1 cellular context compared by ENCODE assay signal in the genomic region with DNA sequence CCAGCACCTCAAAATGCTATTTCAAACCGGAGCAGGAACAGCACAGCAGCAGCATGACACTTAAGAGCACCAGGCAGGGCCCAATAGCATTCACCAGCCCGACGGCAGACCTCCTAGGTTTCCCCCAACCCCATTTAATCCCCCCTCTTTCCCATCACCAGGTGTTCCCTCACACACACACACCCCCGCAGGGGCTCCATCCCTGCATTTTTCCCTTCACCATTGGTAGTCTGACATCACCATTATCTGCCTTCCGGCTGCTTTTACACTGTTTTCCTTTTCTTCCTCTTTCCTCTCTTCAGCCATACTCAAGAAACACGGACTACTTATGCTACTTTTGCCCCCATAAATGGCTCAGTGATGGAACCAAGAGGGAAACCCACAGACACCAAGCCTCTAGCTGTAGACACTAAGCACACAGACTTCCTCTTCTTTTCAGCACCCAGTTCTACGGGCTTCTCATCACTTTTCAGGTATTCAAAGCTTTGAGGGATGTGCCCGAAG.
TF ChIP-seq lines count a peak whose summit lies in the region.

No MANE protein-coding gene starts in this region.

TF ChIP-seq in HEK293, 187 proteins besides CTCF, POLR2A, EP300 and RAD21 (continued from another document):
- TF ChIP-seq, protein P1, sequence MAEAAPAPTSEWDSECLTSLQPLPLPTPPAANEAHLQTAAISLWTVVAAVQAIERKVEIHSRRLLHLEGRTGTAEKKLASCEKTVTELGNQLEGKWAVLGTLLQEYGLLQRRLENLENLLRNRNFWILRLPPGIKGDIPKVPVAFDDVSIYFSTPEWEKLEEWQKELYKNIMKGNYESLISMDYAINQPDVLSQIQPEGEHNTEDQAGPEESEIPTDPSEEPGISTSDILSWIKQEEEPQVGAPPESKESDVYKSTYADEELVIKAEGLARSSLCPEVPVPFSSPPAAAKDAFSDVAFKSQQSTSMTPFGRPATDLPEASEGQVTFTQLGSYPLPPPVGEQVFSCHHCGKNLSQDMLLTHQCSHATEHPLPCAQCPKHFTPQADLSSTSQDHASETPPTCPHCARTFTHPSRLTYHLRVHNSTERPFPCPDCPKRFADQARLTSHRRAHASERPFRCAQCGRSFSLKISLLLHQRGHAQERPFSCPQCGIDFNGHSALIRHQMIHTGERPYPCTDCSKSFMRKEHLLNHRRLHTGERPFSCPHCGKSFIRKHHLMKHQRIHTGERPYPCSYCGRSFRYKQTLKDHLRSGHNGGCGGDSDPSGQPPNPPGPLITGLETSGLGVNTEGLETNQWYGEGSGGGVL (tag by site-specific recombination; IDR thresholded peaks at IDR 0.05): peak; percentile 93
- TF ChIP-seq ZBTB20 (tag by site-specific recombination; IDR thresholded peaks at IDR 0.05) (peak; percentile 26; the same call in 1 of the 2 replicates), ZNF10 (tag by site-specific recombination; IDR thresholded peaks at IDR 0.05) (peak; percentile 75; the same call in 1 of the 2 replicates), ZNF2 (tag by site-specific recombination; IDR thresholded peaks at IDR 0.05) (no peak), ZNF558 (tag by site-specific recombination; IDR thresholded peaks at IDR 0.05) (no peak), ZNF629 (tag by site-specific recombination; IDR thresholded peaks at IDR 0.05) (peak; percentile 66), EGR2 (tag by site-specific recombination; IDR thresholded peaks at IDR 0.05; ENCODE audit: low read depth) (0 out of 2 replicates have a peak, but pooled peaks have one; percentile 14), PRDM1 (tag by site-specific recombination; IDR thresholded peaks at IDR 0.05) (peak; percentile 63), ZFHX2 (tag by site-specific recombination; conservative IDR thresholded peaks at IDR 0.05) (peak; percentile 45), IKZF3 (tag by site-specific recombination; IDR thresholded peaks at IDR 0.05) (peak; percentile 54; the same call in 1 of the 2 replicates), ZXDB (tag by site-specific recombination; IDR thresholded peaks at IDR 0.05) (peak; percentile 73), ZNF624 (tag by site-specific recombination; IDR thresholded peaks at IDR 0.05) (no peak), ZEB2 (tag by site-specific recombination; IDR thresholded peaks at IDR 0.05) (peak; percentile 25; the same call in 1 of the 2 replicates), ZNF600 (tag by site-specific recombination; IDR thresholded peaks at IDR 0.05) (peak; percentile 86), ZNF391 (tag by site-specific recombination; IDR thresholded peaks at IDR 0.05; ENCODE audit: borderline replicate concordance, low read depth) (no peak), ZNF707 (tag by site-specific recombination; IDR thresholded peaks at IDR 0.05) (no peak), GLIS1 (tag by site-specific recombination; IDR thresholded peaks at IDR 0.05) (peak; percentile 37; the same call in 1 of the 2 replicates)
